10 cellular contexts compared by ENCODE assay signal in genomic region chr10:80684217-80684616, GRCh38.
DNase-seq lines count a peak whose midpoint lies in the region; ATAC-seq, FAIRE-seq and TF ChIP-seq lines count a peak whose summit lies in the region.
"Had no signal": no experiment of that assay in that cellular context is flagged by ENCODE, and none has a peak within 500 bp of the region (broad histone marks: within the 10 kb centered on the region; RNA-seq: fewer than 3 reads in every experiment).

No MANE protein-coding gene starts in this region.

- no peaks in the 10 kb centered on the region for H3K27me3 Mint-ChIP-seq in stimulated activated naive CD8-positive, alpha-beta T cell treated with anti-CD3 and anti-CD28 coated beads, Interleukin-15, amount 100 ng/mL, for 72 hours

- POLR2A ChIA-PET in GM12878 (lab: Charles Lee) = no interaction called here

- no peak for TF ChIP-seq POLR2A in GM12878 (IDR thresholded peaks at IDR 0.05; ENCODE audit: low read depth, low read length)

- H3K4me1 Mint-ChIP-seq in stimulated activated naive CD8-positive, alpha-beta T cell treated with anti-CD3 and anti-CD28 coated beads, Interleukin-15, amount 100 ng/mL, for 72 hours = no peaks in the 10 kb centered on the region

- ATAC-seq in GM18907 (IDR thresholded peaks at IDR 0.05; ENCODE audit: unreplicated experiment) (peak; percentile 85), HG03442 (IDR thresholded peaks at IDR 0.05; ENCODE audit: unreplicated experiment) (peak; percentile 71), GM12878 (peak; percentile 82)
- peak; percentile 73 for ATAC-seq in stimulated activated naive CD8-positive, alpha-beta T cell treated with anti-CD3 and anti-CD28 coated beads, Interleukin-15, amount 100 ng/mL, for 72 hours

- TF ChIP-seq CTCF in GM12878 (IDR thresholded peaks at IDR 0.05 in 2 of 3, conservative IDR thresholded peaks at IDR 0.05 in 1 of 3; ENCODE audit: control insufficient read depth in 2 of 3, extremely low read depth in 1 of 3, insufficient read depth in 1 of 3, low read depth in 3 of 3, low read length in 3 of 3) (no peak), smooth muscle cell (IDR thresholded peaks at IDR 0.05; ENCODE audit: borderline replicate concordance, insufficient read depth, poor library complexity, severe bottlenecking) (no peak)

- H3K4me3 Mint-ChIP-seq in stimulated activated naive CD8-positive, alpha-beta T cell treated with anti-CD3 and anti-CD28 coated beads, Interleukin-15, amount 100 ng/mL, for 72 hours = no peak overlapping the region

- in situ Hi-C loops in GM12878 (cut with MboI) = no loop called here

- H2AFZ ChIP-seq in GM12878 (ENCODE audit: control insufficient read depth, low read depth, low read length) = no peak overlapping the region
- H2AFZ ChIP-seq in smooth muscle cell (ENCODE audit: low read depth) = no peak overlapping the region

- RAD21 ChIA-PET in GM12878 (lab: Charles Lee; ENCODE audit: unreplicated experiment) = interaction anchor here (1.3 kb wide), 1 partner anchor 148 kb away, joined by 3 read pairs; no protein-coding TSS in a partner anchor

- H3K9me3 ChIP-seq in GM12878 (replicated peaks; ENCODE audit: control insufficient read depth, insufficient read depth, low read length) (no peaks in the 10 kb centered on the region), smooth muscle cell (replicated peaks; ENCODE audit: low read depth) (no peaks in the 10 kb centered on the region)

- SMC1A ChIA-PET in GM12878 (lab: Charles Lee; ENCODE audit: uncharacterized antibody, unreplicated experiment) = interaction anchor here (0.7 to 2.4 kb wide), 4 partner anchors 16 to 908 kb away, joined by 3 to 7 read pairs (median 4); no protein-coding TSS in a partner anchor

- H3K4me1 ChIP-seq in GM12878 (ENCODE audit: control insufficient read depth, insufficient read depth, low read length) (no peaks in the 10 kb centered on the region), smooth muscle cell (ENCODE audit: low read depth) (peaks cover 4% of the 10 kb centered on the region)

- no peak for DNase-seq in GM12878 (ENCODE audit: low read depth, low spot score)
- DNase-seq in stimulated activated naive CD8-positive, alpha-beta T cell treated with anti-CD3 and anti-CD28 coated beads, Interleukin-15, amount 100 ng/mL, for 72 hours = no peak
- no peak for DNase-seq in stimulated activated CD8-positive, alpha-beta memory T cell treated with anti-CD3 and anti-CD28 coated beads, Interleukin-4, amount 100 ng/mL, for 48 hours
- DNase-seq in effector CD8-positive, alpha-beta T cell (lab: John Stamatoyannopoulos, UW) = no peak
- no peak for DNase-seq in smooth muscle cell (lab: John Stamatoyannopoulos, UW; ENCODE audit: unreplicated experiment)

- no peak for TF ChIP-seq RAD21 in GM12878 (IDR thresholded peaks at IDR 0.05; ENCODE audit: insufficient read depth, low read depth, low read length)

- intact Hi-C loops in GM12878 (cut with micrococcal nuclease; ENCODE audit: unreplicated experiment) = no loop called here

- H3K27me3 ChIP-seq in GM12878 (replicated peaks in 1 of 2; ENCODE audit: control insufficient read depth in 2 of 2, insufficient read depth in 2 of 2, low read length in 1 of 2) = no peaks in the 10 kb centered on the region
- no peaks in the 10 kb centered on the region for H3K27me3 ChIP-seq in smooth muscle cell (ENCODE audit: low read depth)

- CTCF ChIA-PET in GM12878 (lab: Yijun Ruan, JAX) = interaction anchor here (0.7 to 2.0 kb wide), 5 partner anchors 16 to 301 kb away, joined by 3 to 6 read pairs (median 5); no protein-coding TSS in a partner anchor

- H4K20me1 ChIP-seq in GM12878 (ENCODE audit: control insufficient read depth, insufficient read depth) = no peaks in the 10 kb centered on the region
- no peaks in the 10 kb centered on the region for H4K20me1 ChIP-seq in smooth muscle cell (ENCODE audit: low read depth)

- TF ChIP-seq EP300 in GM12878 (IDR thresholded peaks at IDR 0.05; ENCODE audit: borderline replicate concordance in 1 of 2, control insufficient read depth in 1 of 2, low read depth in 2 of 2, low read length in 2 of 2) = no peak

- H3F3A ChIP-seq in smooth muscle cell (ENCODE audit: low read depth) = no peaks in the 10 kb centered on the region

- H3K36me3 ChIP-seq in GM12878 (ENCODE audit: control insufficient read depth in 2 of 2, insufficient read depth in 2 of 2, low read length in 1 of 2) (no peaks in the 10 kb centered on the region), smooth muscle cell (ENCODE audit: low read depth) (no peaks in the 10 kb centered on the region)

- H3K4me2 ChIP-seq in GM12878 (ENCODE audit: control insufficient read depth, insufficient read depth) = no peak overlapping the region
- H3K4me2 ChIP-seq in smooth muscle cell = no peak overlapping the region

- no peak overlapping the region for H3K4me3 ChIP-seq in GM12878
- no peak overlapping the region for H3K4me3 ChIP-seq in smooth muscle cell
- H3K4me3 ChIP-seq: SK-N-MC had no signal

- no peaks in the 10 kb centered on the region for H3K9me3 Mint-ChIP-seq in stimulated activated naive CD8-positive, alpha-beta T cell treated with anti-CD3 and anti-CD28 coated beads, Interleukin-15, amount 100 ng/mL, for 72 hours

- no TSS peak for BruUV-seq in GM12878 (replicated peaks; lab: Mats Ljungman, UMichigan)

- no peak overlapping the region for H3K27ac ChIP-seq in GM12878 (ENCODE audit: control insufficient read depth, insufficient read depth)
- no peak overlapping the region for H3K27ac ChIP-seq in smooth muscle cell (ENCODE audit: low read depth)
- H3K27ac ChIP-seq: SK-N-MC had no signal

- H3K9ac ChIP-seq in GM12878 (ENCODE audit: control insufficient read depth, insufficient read depth, low read length) (no peak overlapping the region), smooth muscle cell (ENCODE audit: low read depth) (no peak overlapping the region)

- no peak overlapping the region for H3K27ac Mint-ChIP-seq in stimulated activated naive CD8-positive, alpha-beta T cell treated with anti-CD3 and anti-CD28 coated beads, Interleukin-15, amount 100 ng/mL, for 72 hours

- WGBS in GM12878 (ENCODE audit: insufficient coverage, insufficient replicate concordance, low lambda C conversion rate, missing lambda C conversion rate) = 0% methylated on average over 1 of the region's 1 CpG
- WGBS in smooth muscle cell (ENCODE audit: low lambda C conversion rate) = 59% methylated on average over 1 of the region's 1 CpG

- H3K79me2 ChIP-seq in GM12878 (ENCODE audit: control insufficient read depth, insufficient read depth, low read length) (no peaks in the 10 kb centered on the region), smooth muscle cell (ENCODE audit: low read depth) (no peaks in the 10 kb centered on the region)

- FAIRE-seq in A204.1 (lab: Jason Lieb, UNC) (peak; percentile 44), GM12878 (lab: Jason Lieb, UNC) (peak; percentile 72)
- FAIRE-seq: G401.6 had no signal

TF ChIP-seq in GM12878, 131 proteins besides CTCF, POLR2A, EP300 and RAD21 (continues in another document):
- TF ChIP-seq HCFC1 (IDR thresholded peaks at IDR 0.05; ENCODE audit: low read length) (peak; percentile 69), ATF3 (IDR thresholded peaks at IDR 0.05; ENCODE audit: borderline replicate concordance, extremely low read depth, low read depth, low read length) (peak; percentile 61; the same call in 1 of the 2 replicates), ZNF687 (IDR thresholded peaks at IDR 0.05) (no peak), FOS (IDR thresholded peaks at IDR 0.05; ENCODE audit: borderline replicate concordance, extremely low read depth, insufficient read length) (peak; percentile 2), SREBF2 (IDR thresholded peaks at IDR 0.05; ENCODE audit: low read length) (no peak), RAD51 (IDR thresholded peaks at IDR 0.05) (peak; percentile 73), SIX5 (IDR thresholded peaks at IDR 0.05; ENCODE audit: low read depth, low read length, severe bottlenecking) (peak; percentile 77), USF1 (IDR thresholded peaks at IDR 0.05; ENCODE audit: borderline replicate concordance, extremely low read length, insufficient read depth, low read depth, low read length) (peak; percentile 50)
